8 cellular contexts compared by ENCODE assay signal in the genomic region with DNA sequence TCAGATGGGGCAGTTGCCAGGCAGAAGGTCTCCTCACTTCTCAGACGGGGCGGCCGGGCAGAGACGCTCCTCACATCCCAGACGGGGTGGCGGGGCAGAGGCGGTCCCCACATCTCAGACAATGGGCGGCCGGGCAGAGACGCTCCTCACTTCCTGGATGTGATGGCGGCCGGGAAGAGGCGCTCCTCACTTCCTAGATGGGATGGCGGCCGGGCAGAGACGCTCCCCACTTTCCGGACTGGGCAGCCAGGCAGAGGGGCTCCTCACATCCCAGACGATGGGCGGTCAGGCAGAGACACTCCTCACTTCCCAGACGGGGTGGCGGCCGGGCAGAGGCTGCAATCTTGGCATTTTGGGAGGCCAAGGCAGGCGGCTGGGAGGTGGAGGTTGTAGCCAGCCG. TPM values are rescaled to one million over a fixed set of nuclear protein-coding genes. Genes with fewer than 3 reads are reported as not detected.
"Had no signal": no experiment of that assay in that cellular context is flagged by ENCODE, and none has a peak within 500 bp of the region (broad histone marks: within the 10 kb centered on the region; RNA-seq: fewer than 3 reads in every experiment).

No MANE protein-coding gene starts in this region.

RNA-seq across cellular contexts. Expression of gene GABRG3, which starts 33.2 kb away (rescaled TPM):
- total RNA-seq: OCI-LY7, PC-9, Peyer's patch, Right ventricle myocardium inferior, Right ventricle myocardium superior, RPMI7951, SJSA1 had no signal
- polyA plus RNA-seq: SK-N-SH had no signal
